Comparison of ENCODE assay signal across 8 cellular contexts in the genomic region with DNA sequence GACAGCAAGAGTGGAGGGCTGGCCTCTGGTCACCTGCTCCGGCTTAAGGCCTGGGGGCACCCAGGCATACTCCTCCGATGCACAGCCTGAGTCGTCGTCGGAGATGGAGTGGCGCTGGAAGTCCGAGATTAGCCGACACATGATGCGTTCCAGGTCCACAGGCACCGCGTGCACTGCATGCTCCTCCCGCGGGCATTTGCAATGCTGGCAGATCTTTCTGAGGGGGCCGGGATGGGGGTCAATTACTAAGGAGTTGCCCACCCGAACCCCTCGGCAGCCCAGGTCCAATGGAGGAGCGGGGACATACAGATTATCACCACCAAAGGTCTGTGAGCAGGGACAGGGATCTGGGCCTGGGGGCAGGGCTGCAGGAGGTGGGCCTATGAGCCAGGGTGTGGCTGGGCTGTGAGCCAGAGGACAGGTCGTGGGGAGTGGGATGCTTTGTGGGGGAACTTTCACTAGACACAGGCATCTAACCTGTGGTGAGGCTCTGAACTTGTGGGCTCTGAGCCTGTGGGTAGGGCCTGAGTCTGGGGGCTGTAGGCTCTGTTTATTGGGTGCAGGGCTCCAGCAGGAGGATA. TPM values are rescaled to one million over a fixed set of nuclear protein-coding genes. Genes with fewer than 3 reads are reported as not detected.
DNase-seq lines count a peak whose midpoint lies in the region; ATAC-seq and TF ChIP-seq lines count a peak whose summit lies in the region.

No MANE protein-coding gene starts in this region.

- H3K27me3 ChIP-seq in Peyer's patch (no peaks in the 10 kb centered on the region), esophagus squamous epithelium (no peaks in the 10 kb centered on the region)

- TF ChIP-seq POLR2A in Peyer's patch (IDR thresholded peaks at IDR 0.05) (no peak), esophagus squamous epithelium (IDR thresholded peaks at IDR 0.05) (no peak)

- peak; percentile 1 for ATAC-seq in sciatic nerve

- peaks cover 58% of the 10 kb centered on the region for H3K36me3 Mint-ChIP-seq in Calu3 (ENCODE audit: insufficient read depth, unreplicated experiment)

- CTCF ChIA-PET in Calu3 (lab: Charles Lee): interaction anchor here (1.0 to 1.8 kb wide), 2 partner anchors 17 to 28 kb away, joined by 4 to 11 read pairs; no protein-coding TSS in a partner anchor

- H3K4me3 Mint-ChIP-seq in Calu3 (ENCODE audit: low read depth, unreplicated experiment): peak overlapping the region; percentile 86

- TF ChIP-seq CTCF in Calu3 (IDR thresholded peaks at IDR 0.05; ENCODE audit: unreplicated experiment): no peak
- TF ChIP-seq CTCF in Peyer's patch (IDR thresholded peaks at IDR 0.05): no peak
- no peak for TF ChIP-seq CTCF in esophagus squamous epithelium (IDR thresholded peaks at IDR 0.05)

- peaks cover 0 to 7% (median 0%) of the 10 kb centered on the region in 3 donors for H3K36me3 ChIP-seq in Peyer's patch
- H3K36me3 ChIP-seq in esophagus squamous epithelium: peaks cover 0 to 46% (median 6%) of the 10 kb centered on the region in 3 donors

- H3K27ac ChIP-seq in Peyer's patch: peak overlapping the region in 3 of 4 donors; percentile 59 to 78 (median 70)
- H3K27ac ChIP-seq in esophagus squamous epithelium: peak overlapping the region; percentile 59 to 90 (median 86)

- BruUV-seq in Calu3 (replicated peaks; lab: Mats Ljungman, UMichigan): no TSS peak

- DNase-seq in Calu3: no peak
- DNase-seq in Peyer's patch: no peak
- no peak for DNase-seq in esophagus squamous epithelium (lab: John Stamatoyannopoulos, UW)
- DNase-seq in sciatic nerve (ENCODE audit: low spot score): no peak
- DNase-seq in NCI-H2029 treated with DMSO at 0.1 percent for 48 hours (lab: John Stamatoyannopoulos, UW): no peak
- no peak for DNase-seq in SIG-M5 treated with dmso at 0.1 percent for 504 hours (lab: John Stamatoyannopoulos, UW; ENCODE audit: unreplicated experiment)
- DNase-seq in activated effector memory CD4-positive, alpha-beta T cell treated with Interleukin-2 at 50 U/mL for 16 hours: no peak
- no peak for DNase-seq in AG20443 (ENCODE audit: low spot score)

- peak overlapping the region; percentile 77 for H3K27ac Mint-ChIP-seq in Calu3 (ENCODE audit: unreplicated experiment)

- no peaks in the 10 kb centered on the region for H3K27me3 Mint-ChIP-seq in Calu3 (ENCODE audit: unreplicated experiment)

- no peaks in the 10 kb centered on the region for H3K9me3 Mint-ChIP-seq in Calu3 (ENCODE audit: low read depth, unreplicated experiment)

- H3K4me3 ChIP-seq in Peyer's patch: peak overlapping the region in 1 of 4 donors; percentile 50
- peak overlapping the region in 3 of 4 donors; percentile 56 to 75 (median 62) for H3K4me3 ChIP-seq in esophagus squamous epithelium

- peaks cover 16% of the 10 kb centered on the region for H3K4me1 Mint-ChIP-seq in Calu3 (ENCODE audit: low read depth, unreplicated experiment)

- H3K4me1 ChIP-seq in Peyer's patch: peaks cover 0 to 6% (median 0%) of the 10 kb centered on the region in 4 donors
- H3K4me1 ChIP-seq in esophagus squamous epithelium: peaks cover 0 to 49% (median 5%) of the 10 kb centered on the region in 3 donors

- intact Hi-C loops in Calu3 (cut with micrococcal nuclease; ENCODE audit: unreplicated experiment) (no loop called here), esophagus squamous epithelium (cut with DNase I) (no loop called here), sciatic nerve (cut with DNase I) (loop anchor here (2.0 kb wide), 1 partner anchor 73 kb away; no protein-coding TSS in a partner anchor)

- WGBS in esophagus squamous epithelium, 2 donors: 0 to 55% methylated on average over 1 to 5 of the region's 18 CpGs

- no peaks in the 10 kb centered on the region for H3K9me3 ChIP-seq in Peyer's patch
- no peaks in the 10 kb centered on the region for H3K9me3 ChIP-seq in esophagus squamous epithelium

RNA-seq across cellular contexts. Expression of gene PRICKLE3, which starts 2.4 kb away (rescaled TPM):
- total RNA-seq in Calu3 (2022): 22.3 and 24.3 TPM in 2 replicates
- total RNA-seq in Peyer's patch: 10 to 100 TPM; 22.5 to 47.0 (median 26.8) TPM
- total RNA-seq in esophagus squamous epithelium: 10 to 100 TPM; 15.7 to 33.8 (median 19.9) TPM
- 9.9 TPM for total RNA-seq in sciatic nerve

RNA-seq across cellular contexts. Expression of gene PLP2, which starts 12.1 kb away (rescaled TPM):
- total RNA-seq in Calu3 (2022) (222 and 273 TPM in 2 replicates), Peyer's patch (10 to 100 TPM; 16.1 to 36.6 (median 30.8) TPM), esophagus squamous epithelium (100 to 1,000 TPM; 134 to 187 (median 152) TPM), sciatic nerve (103 TPM)

RNA-seq across cellular contexts. Expression of gene SYP, which starts 16.2 kb away (rescaled TPM):
- total RNA-seq in Calu3 (2022) (1.9 and 2.7 TPM in 2 replicates), Peyer's patch (10 to 100 TPM in 1 of 4 donors, 1 to 10 TPM in 2, not detected in 1; 5.5 to 11.0 (median 6.7) TPM), esophagus squamous epithelium (under 1 TPM; 0.15 to 0.57 (median 0.37) TPM), sciatic nerve (4.2 TPM)

RNA-seq across cellular contexts. Expression of gene MAGIX, which starts 21.2 kb away (rescaled TPM):
- 13.9 and 16.6 TPM in 2 replicates for total RNA-seq in Calu3 (2022)
- 10 to 100 TPM in 2 of 4 donors, 1 to 10 TPM in 1, not detected in 1; 5.8 to 14.4 (median 11.6) TPM for total RNA-seq in Peyer's patch
- total RNA-seq in esophagus squamous epithelium: 10 to 100 TPM in 1 of 4 donors, 1 to 10 TPM in 3; 5.1 to 15.0 (median 8.5) TPM
- total RNA-seq in sciatic nerve: 1.0 TPM

RNA-seq across cellular contexts. Expression of gene CACNA1F, which starts 49.3 kb away (rescaled TPM):
- not detected in 2 replicates for total RNA-seq in Calu3 (2022)
- 1 to 10 TPM; 1.7 to 2.8 (median 2.3) TPM for total RNA-seq in Peyer's patch
- total RNA-seq in esophagus squamous epithelium: under 1 TPM in 1 of 4 donors, not detected in 3; 0.38 TPM
- 0.22 TPM for total RNA-seq in sciatic nerve
